In genomic region chr7:131096267-131096927, GRCh38 we compare ENCODE assay signal across 22 cellular contexts.
DNase-seq lines count a peak whose midpoint lies in the region; ATAC-seq and TF ChIP-seq lines count a peak whose summit lies in the region.
"Had no signal": no experiment of that assay in that cellular context is flagged by ENCODE, and none has a peak within 500 bp of the region (broad histone marks: within the 10 kb centered on the region; RNA-seq: fewer than 3 reads in every experiment).

No MANE protein-coding gene starts in this region.

- H3K9me3 ChIP-seq in CD4-positive, CD25-positive, alpha-beta regulatory T cell (ENCODE audit: control insufficient read depth in 2 of 2, low read length in 2 of 2) = no peaks in the 10 kb centered on the region
- H3K9me3 ChIP-seq in IMR-90 (ENCODE audit: control insufficient read depth, insufficient read depth, low read length) = no peaks in the 10 kb centered on the region
- no peaks in the 10 kb centered on the region for H3K9me3 ChIP-seq in mesenchymal stem cell (ENCODE audit: control insufficient read depth, low read length)
- no peaks in the 10 kb centered on the region for H3K9me3 ChIP-seq in suprapubic skin
- H3K9me3 ChIP-seq: Caco-2, psoas muscle had no signal

- POLR2A ChIA-PET in IMR-90 (lab: Charles Lee; ENCODE audit: unreplicated experiment) = no interaction called here

- no peak overlapping the region for H3K4ac ChIP-seq in IMR-90 (ENCODE audit: low read depth, low read length)
- H3K4ac ChIP-seq in mesenchymal stem cell (ENCODE audit: low read depth in 1 of 2, low read length in 2 of 2) = no peak overlapping the region

- H3K18ac ChIP-seq in IMR-90 (ENCODE audit: low read depth, low read length) (no peak overlapping the region), mesenchymal stem cell (ENCODE audit: low read depth in 1 of 2, low read length in 2 of 2) (no peak overlapping the region)

- no peak overlapping the region for H4K5ac ChIP-seq in IMR-90 (ENCODE audit: low read depth, low read length)

- no peaks in the 10 kb centered on the region for H3K9me3 Mint-ChIP-seq in CD4-positive, CD25-positive, alpha-beta regulatory T cell
- H3K9me3 Mint-ChIP-seq: activated CD4-positive, alpha-beta T cell treated with anti-CD3 and anti-CD28 coated beads, Interleukin-2, amount 10 ng/mL, durations not matched to agents 7 days and 5 days; mesothelial cell of epicardium; neural progenitor cell had no signal

- H2AFZ ChIP-seq in IMR-90 (replicated peaks; ENCODE audit: low read length, poor library complexity) (no peak overlapping the region), mesenchymal stem cell (ENCODE audit: low read depth, low read length) (no peak overlapping the region)
- H2AFZ ChIP-seq: neural progenitor cell, PC-9 had no signal

- H2AK5ac ChIP-seq in IMR-90 (ENCODE audit: low read depth, low read length) (no peak overlapping the region), mesenchymal stem cell (ENCODE audit: low read length, severe bottlenecking) (no peak overlapping the region)

- no peak overlapping the region for H3K27ac ChIP-seq in CD4-positive, CD25-positive, alpha-beta regulatory T cell (ENCODE audit: insufficient read depth, low read length, poor library complexity, severe bottlenecking)
- H3K27ac ChIP-seq in IMR-90 (ENCODE audit: insufficient read depth, low read length) = no peak overlapping the region
- H3K27ac ChIP-seq in coronary artery = no peak overlapping the region
- H3K27ac ChIP-seq in mesenchymal stem cell (ENCODE audit: low read length, poor library complexity, severe bottlenecking) = no peak overlapping the region
- H3K27ac ChIP-seq in suprapubic skin = no peak overlapping the region
- H3K27ac ChIP-seq: epithelial cell of prostate, neural progenitor cell, PC-9 had no signal

- peak overlapping the region; percentile 68 for H3K4me3 ChIP-seq in CD4-positive, CD25-positive, alpha-beta regulatory T cell (ENCODE audit: low read depth, low read length)
- H3K4me3 ChIP-seq in IMR-90 (ENCODE audit: insufficient read depth, low read depth, low read length) (no peak overlapping the region), coronary artery (peak overlapping the region; percentile 22), mesenchymal stem cell (ENCODE audit: insufficient read depth in 1 of 2, low read depth in 1 of 2, low read length in 2 of 2) (no peak overlapping the region), suprapubic skin (no peak overlapping the region)
- H3K4me3 ChIP-seq: neural progenitor cell, PC-9, psoas muscle, smooth muscle cell had no signal

- H2BK20ac ChIP-seq in IMR-90 (ENCODE audit: low read depth, low read length) = no peak overlapping the region

- no peak overlapping the region for H3K56ac ChIP-seq in IMR-90 (ENCODE audit: extremely low read depth, insufficient read depth, low read length)

- dilution Hi-C loops in IMR-90 (cut with HindIII; ENCODE audit: low sequenced_read_pairs, unreplicated experiment) = no loop called here

- BruUV-seq in IMR-90 (replicated peaks; lab: Mats Ljungman, UMichigan) = no TSS peak

- CTCF ChIA-PET in IMR-90 (lab: Yijun Ruan, JAX) = no interaction called here

- H2BK15ac ChIP-seq in IMR-90 (ENCODE audit: low read depth, low read length) (no peak overlapping the region), mesenchymal stem cell (ENCODE audit: low read depth, poor library complexity, severe bottlenecking) (no peak overlapping the region)

- no peaks in the 10 kb centered on the region for H3K27me3 ChIP-seq in CD4-positive, CD25-positive, alpha-beta regulatory T cell (ENCODE audit: control insufficient read depth, insufficient read depth, low read length)
- H3K27me3 ChIP-seq in IMR-90 (ENCODE audit: control insufficient read depth, insufficient read depth, low read length) = no peaks in the 10 kb centered on the region
- no peaks in the 10 kb centered on the region for H3K27me3 ChIP-seq in mesenchymal stem cell (ENCODE audit: control insufficient read depth in 1 of 2, insufficient read depth in 1 of 2, low read length in 2 of 2)
- no peaks in the 10 kb centered on the region for H3K27me3 ChIP-seq in suprapubic skin
- H3K27me3 ChIP-seq: neural progenitor cell had no signal

- H4K8ac ChIP-seq in IMR-90 (ENCODE audit: low read depth in 2 of 2, low read length in 2 of 2) (no peak overlapping the region), mesenchymal stem cell (ENCODE audit: low read length) (no peak overlapping the region)

- ATAC-seq in CD4-positive, CD25-positive, alpha-beta regulatory T cell (ENCODE audit: low read depth in 2 of 2) = no peak
- ATAC-seq in IMR-90 (ENCODE audit: low read depth) (no peak), GM19397 (IDR thresholded peaks at IDR 0.05; ENCODE audit: unreplicated experiment) (no peak)

- H3K79me1 ChIP-seq in IMR-90 (ENCODE audit: low read depth in 1 of 2, low read length in 2 of 2) = peaks cover 49 to 73% of the 10 kb centered on the region in 2 experiments
- H3K79me1 ChIP-seq in mesenchymal stem cell (replicated peaks; ENCODE audit: low read length, poor library complexity, severe bottlenecking) = peaks cover 23% of the 10 kb centered on the region

- intact Hi-C loops in IMR-90 (cut with micrococcal nuclease) = no loop called here

- no peak overlapping the region for H2AK9ac ChIP-seq in IMR-90 (replicated peaks; ENCODE audit: low read depth, low read length, poor library complexity)

- H2BK5ac ChIP-seq in IMR-90 (ENCODE audit: low read depth, low read length, poor library complexity, severe bottlenecking) (no peak overlapping the region), mesenchymal stem cell (ENCODE audit: low read depth, low read length, poor library complexity, severe bottlenecking) (no peak overlapping the region)

- DNase-seq in CD4-positive, CD25-positive, alpha-beta regulatory T cell = peak in 1 of 3 donors; percentile 4
- no peak for DNase-seq in IMR-90
- DNase-seq in coronary artery (ENCODE audit: low spot score) = no peak
- peak; percentile 67 for DNase-seq in mesenchymal stem cell
- DNase-seq in NOMO-1 treated with dmso at 0.1 percent for 144 hours (lab: John Stamatoyannopoulos, UW; ENCODE audit: unreplicated experiment) = no peak
- no peak for DNase-seq in suprapubic skin (ENCODE audit: low spot score in 2 of 2)
- DNase-seq: activated CD4-positive, alpha-beta T cell treated with anti-CD3 and anti-CD28 coated beads, Interleukin-2, amount 10 ng/mL, durations not matched to agents 7 days and 5 days; Caco-2; dermis blood vessel endothelial cell; EL; kidney; NCI-H1436; NCI-H2171 treated with DMSO at 0.1 percent for 48 hours; NCI-H526 treated with DMSO at 0.1 percent for 48 hours; PC-9; psoas muscle; stimulated activated CD4-positive, alpha-beta T cell treated with anti-CD3 and anti-CD28 coated beads, Interleukin-4, amount 100 ng/mL, for 24 hours had no signal

- H4K91ac ChIP-seq in IMR-90 (ENCODE audit: insufficient read depth, low read depth, low read length) (no peak overlapping the region), mesenchymal stem cell (ENCODE audit: low read length) (no peak overlapping the region)

- no peak for TF ChIP-seq EP300 in suprapubic skin (IDR thresholded peaks at IDR 0.05)

- H3K23ac ChIP-seq in IMR-90 (ENCODE audit: low read depth, low read length) = no peak overlapping the region
- H3K23ac ChIP-seq in mesenchymal stem cell (ENCODE audit: low read length in 2 of 2) = no peak overlapping the region

- H3K27ac Mint-ChIP-seq in CD4-positive, CD25-positive, alpha-beta regulatory T cell = peak overlapping the region in 1 of 3 donors; percentile 38
- H3K27ac Mint-ChIP-seq: activated CD4-positive, alpha-beta T cell treated with anti-CD3 and anti-CD28 coated beads, Interleukin-2, amount 10 ng/mL, durations not matched to agents 7 days and 5 days; mesothelial cell of epicardium; neural progenitor cell had no signal

- peaks cover 57 to 93% (median 80%) of the 10 kb centered on the region in 4 donors for H3K4me1 Mint-ChIP-seq in CD4-positive, CD25-positive, alpha-beta regulatory T cell
- H3K4me1 Mint-ChIP-seq: neural progenitor cell had no signal

- peaks cover 72% of the 10 kb centered on the region for H4K20me1 ChIP-seq in IMR-90 (ENCODE audit: insufficient read depth, low read length)

- WGBS in IMR-90 (ENCODE audit: extremely low coverage in 2 of 2, insufficient read length in 1 of 2), 2 experiments = 90% methylated on average over 3 of the region's 7 CpGs; no CpG with 5 or more reads in 1 of the 2 experiments
- 88% methylated on average over 7 of the region's 7 CpGs for WGBS in mesenchymal stem cell
- 78% methylated on average over 7 of the region's 7 CpGs for WGBS in suprapubic skin

- in situ Hi-C loops in IMR-90 (cut with MboI; ENCODE audit: low sequenced_read_pairs) = no loop called here

- H3K4me3 Mint-ChIP-seq in CD4-positive, CD25-positive, alpha-beta regulatory T cell = peak overlapping the region; percentile 4 to 69 (median 38)
- H3K4me3 Mint-ChIP-seq: activated CD4-positive, alpha-beta T cell treated with anti-CD3 and anti-CD28 coated beads, Interleukin-2, amount 10 ng/mL, durations not matched to agents 7 days and 5 days; mesothelial cell of epicardium; neural progenitor cell had no signal

- H3K9me1 ChIP-seq in IMR-90 (ENCODE audit: insufficient read depth, low read length) = peaks cover 8% of the 10 kb centered on the region; the same call in 1 of the 2 replicates

- peaks cover 74% of the 10 kb centered on the region for H3K4me1 ChIP-seq in CD4-positive, CD25-positive, alpha-beta regulatory T cell (ENCODE audit: control insufficient read depth, insufficient read depth, low read length, poor library complexity, severe bottlenecking)
- H3K4me1 ChIP-seq in IMR-90 (ENCODE audit: control insufficient read depth, insufficient read depth, low read length) (peaks cover 2% of the 10 kb centered on the region), mesenchymal stem cell (ENCODE audit: control insufficient read depth, insufficient read depth, low read depth, low read length) (peaks cover 3% of the 10 kb centered on the region), suprapubic skin (peaks cover 64% of the 10 kb centered on the region)
- H3K4me1 ChIP-seq: Caco-2, neural progenitor cell had no signal

- H2BK120ac ChIP-seq in IMR-90 (ENCODE audit: low read depth, low read length) (no peak overlapping the region), mesenchymal stem cell (ENCODE audit: low read depth, low read length) (no peak overlapping the region)

- TF ChIP-seq POLR2A in IMR-90 (IDR thresholded peaks at IDR 0.05; ENCODE audit: low read depth, low read length) (no peak), suprapubic skin (IDR thresholded peaks at IDR 0.05) (no peak)

- no peaks in the 10 kb centered on the region for H3K27me3 Mint-ChIP-seq in CD4-positive, CD25-positive, alpha-beta regulatory T cell
- H3K27me3 Mint-ChIP-seq: activated CD4-positive, alpha-beta T cell treated with anti-CD3 and anti-CD28 coated beads, Interleukin-2, amount 10 ng/mL, durations not matched to agents 7 days and 5 days had no signal

- H2BK12ac ChIP-seq in mesenchymal stem cell (ENCODE audit: low read length in 2 of 2) = no peak overlapping the region

- no peak for TF ChIP-seq RAD21 in IMR-90 (IDR thresholded peaks at IDR 0.05; ENCODE audit: low read length)

- peaks cover 47% of the 10 kb centered on the region for H3K36me3 ChIP-seq in CD4-positive, CD25-positive, alpha-beta regulatory T cell (ENCODE audit: control insufficient read depth, insufficient read depth, low read length)
- H3K36me3 ChIP-seq in IMR-90 (ENCODE audit: control insufficient read depth, insufficient read depth, low read length) = peaks cover 13% of the 10 kb centered on the region
- H3K36me3 ChIP-seq in mesenchymal stem cell (ENCODE audit: control insufficient read depth in 1 of 2, insufficient read depth in 2 of 2, low read depth in 1 of 2, low read length in 2 of 2) = peaks cover 18 to 95% of the 10 kb centered on the region in 2 experiments
- H3K36me3 ChIP-seq in suprapubic skin = peaks cover 5% of the 10 kb centered on the region
- H3K36me3 ChIP-seq: neural progenitor cell had no signal

- H3K4me2 ChIP-seq in IMR-90 (ENCODE audit: low read depth, low read length) (no peak overlapping the region), mesenchymal stem cell (ENCODE audit: low read length, poor library complexity, severe bottlenecking) (no peak overlapping the region)
- H3K4me2 ChIP-seq: neural progenitor cell, PC-9, smooth muscle cell had no signal

- H3K14ac ChIP-seq in IMR-90 (replicated peaks; ENCODE audit: low read depth, low read length) = no peak overlapping the region
- H3K14ac ChIP-seq in mesenchymal stem cell (ENCODE audit: low read length in 2 of 2) = no peak overlapping the region

- H3K9ac ChIP-seq in IMR-90 (ENCODE audit: low read depth, low read length) (no peak overlapping the region), mesenchymal stem cell (ENCODE audit: low read length) (peak overlapping the region; percentile 28)
- H3K9ac ChIP-seq: neural progenitor cell had no signal

- peaks cover 24% of the 10 kb centered on the region for H3K36me3 Mint-ChIP-seq in CD4-positive, CD25-positive, alpha-beta regulatory T cell
- H3K36me3 Mint-ChIP-seq: mesothelial cell of epicardium, neural progenitor cell had no signal

- TF ChIP-seq CTCF in IMR-90 (conservative IDR thresholded peaks at IDR 0.05; ENCODE audit: low read depth, low read length) (no peak), coronary artery (IDR thresholded peaks at IDR 0.05) (no peak), suprapubic skin (IDR thresholded peaks at IDR 0.05) (no peak)

Comparison
In these comparisons a context has a peak if more than half of its experiments do, and no peak if none do; other contexts are left out.
1. H3K4me3 ChIP-seq: peak in CD4-positive, CD25-positive, alpha-beta regulatory T cell (single experiment) and coronary artery (single experiment); none in IMR-90 (single experiment), mesenchymal stem cell (0 of 2) and suprapubic skin (single experiment).